23 cellular contexts compared by ENCODE assay signal in the genomic region with DNA sequence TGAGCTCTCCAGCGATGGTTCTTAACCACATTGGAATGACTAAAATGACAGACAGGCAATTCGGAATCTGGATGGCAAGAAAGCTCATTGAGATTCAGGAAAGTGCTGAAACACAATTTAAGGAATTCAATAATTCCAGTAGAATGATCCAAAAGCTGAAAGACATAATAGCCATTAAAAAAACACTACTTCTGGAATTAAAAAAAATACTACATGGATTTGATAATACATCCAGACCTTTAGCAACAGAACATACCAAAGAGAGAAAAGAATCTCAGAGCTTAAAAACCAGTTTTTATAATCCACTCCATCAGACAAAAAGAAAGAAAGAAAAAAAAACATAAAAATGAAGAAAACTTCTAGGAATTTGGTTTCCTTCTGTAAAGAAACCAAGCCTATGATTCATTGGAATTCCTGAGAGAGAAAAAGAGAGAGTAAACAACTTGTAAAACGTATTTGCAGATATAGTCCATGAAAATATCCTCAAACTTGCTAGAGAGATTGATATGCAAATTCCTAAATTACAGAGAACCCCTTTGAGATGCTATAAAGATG. TPM values are rescaled to one million over a fixed set of nuclear protein-coding genes. Genes with fewer than 3 reads are reported as not detected.
DNase-seq lines count a peak whose midpoint lies in the region; ATAC-seq, FAIRE-seq and TF ChIP-seq lines count a peak whose summit lies in the region.
"Had no signal": no experiment of that assay in that cellular context is flagged by ENCODE, and none has a peak within 500 bp of the region (broad histone marks: within the 10 kb centered on the region; RNA-seq: fewer than 3 reads in every experiment).

No MANE protein-coding gene starts in this region.

- ATAC-seq in HG02623 (IDR thresholded peaks at IDR 0.05; ENCODE audit: unreplicated experiment): no peak
- ATAC-seq in gastrocnemius medialis: no peak
- ATAC-seq: CD8-positive, alpha-beta T cell; Panc1 had no signal

- no peak overlapping the region for H3K9ac ChIP-seq in astrocyte (ENCODE audit: low read length)

- no peak overlapping the region for H2AFZ ChIP-seq in astrocyte (ENCODE audit: low read depth, low read length)

- no peaks in the 10 kb centered on the region for H3K4me1 Mint-ChIP-seq in activated naive CD4-positive, alpha-beta T cell treated with anti-CD3 and anti-CD28 coated beads, Interleukin-2, amount 50 U/mL, for 24 hours
- peaks cover 19% of the 10 kb centered on the region for H3K4me1 Mint-ChIP-seq in astrocyte (ENCODE audit: low read depth, unreplicated experiment)

- FAIRE-seq in astrocyte (lab: Jason Lieb, UNC): no peak
- no peak for FAIRE-seq in frontal cortex (lab: Jason Lieb, UNC)

- H3K9me3 Mint-ChIP-seq in activated naive CD4-positive, alpha-beta T cell treated with anti-CD3 and anti-CD28 coated beads, Interleukin-2, amount 50 U/mL, for 24 hours: no peaks in the 10 kb centered on the region
- peaks cover 1% of the 10 kb centered on the region for H3K9me3 Mint-ChIP-seq in astrocyte (ENCODE audit: unreplicated experiment)
- H3K9me3 Mint-ChIP-seq: CD8-positive, alpha-beta T cell; H9 had no signal

- no peaks in the 10 kb centered on the region for H3K9me3 ChIP-seq in astrocyte (ENCODE audit: insufficient read depth, low read depth, low read length)
- no peaks in the 10 kb centered on the region for H3K9me3 ChIP-seq in gastrocnemius medialis

- H3K4me1 ChIP-seq in astrocyte (ENCODE audit: insufficient read depth, low read length): no peaks in the 10 kb centered on the region
- no peaks in the 10 kb centered on the region for H3K4me1 ChIP-seq in gastrocnemius medialis

- no peak overlapping the region for H3K4me3 Mint-ChIP-seq in activated naive CD4-positive, alpha-beta T cell treated with anti-CD3 and anti-CD28 coated beads, Interleukin-2, amount 50 U/mL, for 24 hours
- H3K4me3 Mint-ChIP-seq in astrocyte (ENCODE audit: unreplicated experiment): no peak overlapping the region
- H3K4me3 Mint-ChIP-seq: CD8-positive, alpha-beta T cell; H9; HFFc6; IgD-negative memory B cell had no signal

- H3K27me3 Mint-ChIP-seq in activated naive CD4-positive, alpha-beta T cell treated with anti-CD3 and anti-CD28 coated beads, Interleukin-2, amount 50 U/mL, for 24 hours: no peaks in the 10 kb centered on the region
- no peaks in the 10 kb centered on the region for H3K27me3 Mint-ChIP-seq in astrocyte (ENCODE audit: low read depth, unreplicated experiment)
- H3K27me3 Mint-ChIP-seq: IgD-negative memory B cell had no signal

- no peaks in the 10 kb centered on the region for H3K79me2 ChIP-seq in astrocyte (ENCODE audit: insufficient read depth, low read length)

- H3K4me3 ChIP-seq in astrocyte (ENCODE audit: insufficient read depth, low read depth, low read length) (no peak overlapping the region), gastrocnemius medialis (no peak overlapping the region)

- TF ChIP-seq CTCF in astrocyte (IDR thresholded peaks at IDR 0.05; ENCODE audit: insufficient read depth, low read depth, low read length) (no peak), gastrocnemius medialis (IDR thresholded peaks at IDR 0.05 in 4 of 5, conservative IDR thresholded peaks at IDR 0.05 in 1 of 5) (no peak)

- H3K27ac ChIP-seq in astrocyte (ENCODE audit: low read depth, low read length) (peak overlapping the region; percentile 15), gastrocnemius medialis (no peak overlapping the region)
- H3K27ac ChIP-seq: 22Rv1 had no signal

- TF ChIP-seq POLR2A in gastrocnemius medialis (IDR thresholded peaks at IDR 0.05): no peak

- peak overlapping the region; percentile 20 for H3K27ac Mint-ChIP-seq in activated naive CD4-positive, alpha-beta T cell treated with anti-CD3 and anti-CD28 coated beads, Interleukin-2, amount 50 U/mL, for 24 hours
- peak overlapping the region; percentile 88 for H3K27ac Mint-ChIP-seq in astrocyte (ENCODE audit: unreplicated experiment)
- H3K27ac Mint-ChIP-seq: CD8-positive, alpha-beta T cell; HFFc6; IgD-negative memory B cell had no signal

- no peaks in the 10 kb centered on the region for H3K36me3 Mint-ChIP-seq in activated naive CD4-positive, alpha-beta T cell treated with anti-CD3 and anti-CD28 coated beads, Interleukin-2, amount 50 U/mL, for 24 hours
- H3K36me3 Mint-ChIP-seq in astrocyte (ENCODE audit: low read depth, unreplicated experiment): no peaks in the 10 kb centered on the region
- H3K36me3 Mint-ChIP-seq: CD8-positive, alpha-beta T cell; IgD-negative memory B cell had no signal

- no peaks in the 10 kb centered on the region for H3K27me3 ChIP-seq in astrocyte (ENCODE audit: insufficient read depth, low read length)
- no peaks in the 10 kb centered on the region for H3K27me3 ChIP-seq in gastrocnemius medialis

- no peak for DNase-seq in activated naive CD4-positive, alpha-beta T cell (lab: John Stamatoyannopoulos, UW)
- DNase-seq in astrocyte (ENCODE audit: low read depth): peak; percentile 18
- DNase-seq in iris pigment epithelial cell (ENCODE audit: low read depth): peak; percentile 24
- DNase-seq in frontal cortex (ENCODE audit: low spot score in 2 of 2): no peak
- DNase-seq in gastrocnemius medialis: no peak
- no peak for DNase-seq in effector CD8-positive, alpha-beta T cell (lab: John Stamatoyannopoulos, UW)
- DNase-seq: AML-193; C1 segment of cervical spinal cord; CD8-positive, alpha-beta T cell; GF-D8; H9; HFFc6; MV-4-11; NCI-H1105 treated with DMSO at 0.1 percent for 48 hours; NCI-H2029 treated with DMSO at 0.1 percent for 48 hours; NCI-H226; NCI-H510A treated with DMSO at 0.1 percent for 48 hours; NCI-H748 treated with DMSO at 0.1 percent for 48 hours had no signal

- H4K20me1 ChIP-seq in astrocyte (ENCODE audit: insufficient read depth, low read length): no peaks in the 10 kb centered on the region

- in situ Hi-C loops in gastrocnemius medialis (cut with MboI; ENCODE audit: low sequenced_read_pairs in 4 of 4): no loop called here

- H3K36me3 ChIP-seq in astrocyte (ENCODE audit: insufficient read depth, low read length) (no peaks in the 10 kb centered on the region), gastrocnemius medialis (no peaks in the 10 kb centered on the region)

- intact Hi-C loops in gastrocnemius medialis (cut with DNase I; ENCODE audit: low total_unique reads): no loop called here

- peak overlapping the region; percentile 50 for H3K4me2 ChIP-seq in astrocyte (ENCODE audit: low read length)

RNA-seq across cellular contexts. Expression of a gene that starts 52.8 kb away (rescaled TPM):
- total RNA-seq in astrocyte (not detected in 2 replicates), frontal cortex (not detected), gastrocnemius medialis (under 1 TPM in 2 of 4 donors, not detected in 2; 0.16 to 0.47 TPM)
- total RNA-seq: CD8-positive, alpha-beta T cell; HFFc6 had no signal

Comparison
In these comparisons a context has a peak if more than half of its experiments do, and no peak if none do; other contexts are left out.
1. DNase-seq: peak in astrocyte (single experiment) and iris pigment epithelial cell (single experiment); none in activated naive CD4-positive, alpha-beta T cell (0 of 4), frontal cortex (0 of 2), gastrocnemius medialis (0 of 2) and effector CD8-positive, alpha-beta T cell (single experiment).